10 cellular contexts compared by ENCODE assay signal in genomic region chr1:207883660-207884245, GRCh38. TPM values are rescaled to one million over a fixed set of nuclear protein-coding genes. Genes with fewer than 3 reads are reported as not detected.
DNase-seq lines count a peak whose midpoint lies in the region; ATAC-seq, FAIRE-seq and TF ChIP-seq lines count a peak whose summit lies in the region.
"Had no signal": no experiment of that assay in that cellular context is flagged by ENCODE, and none has a peak within 500 bp of the region (broad histone marks: within the 10 kb centered on the region; RNA-seq: fewer than 3 reads in every experiment).

No MANE protein-coding gene starts in this region.

- CTCF ChIA-PET in HepG2 (lab: Yijun Ruan, JAX; ENCODE audit: low intra/inter-chr PET ratio, low total read pairs): interaction anchor here (3.0 kb wide), 1 partner anchor 80 kb away, joined by 26 read pairs; no protein-coding TSS in a partner anchor

- H3K9ac ChIP-seq in liver (ENCODE audit: low read depth in 1 of 2, low read length in 2 of 2) (peak overlapping the region; percentile 24 to 44), HepG2 (ENCODE audit: insufficient read depth, low read depth, low read length) (no peak overlapping the region)

- H3K4me3 ChIP-seq in liver (ENCODE audit: low read depth in 1 of 3, low read length in 3 of 3): peak overlapping the region in 1 of 3 donors; percentile 35
- H3K4me3 ChIP-seq in HepG2 (replicated peaks in 1 of 3; ENCODE audit: insufficient read depth in 1 of 3, low read depth in 2 of 3, low read length in 3 of 3): 0 out of 6 replicates have a peak overlapping the region, but pooled peaks of 1 of the 3 experiments have one; percentile 15
- H3K4me3 ChIP-seq in esophagus muscularis mucosa: no peak overlapping the region
- no peak overlapping the region for H3K4me3 ChIP-seq in vagina
- no peak overlapping the region for H3K4me3 ChIP-seq in body of pancreas

- WGBS in liver: 60% methylated on average over 2 of the region's 2 CpGs
- WGBS in HepG2 (ENCODE audit: low lambda C conversion rate): 0% methylated on average over 2 of the region's 2 CpGs
- WGBS in esophagus muscularis mucosa: 84% methylated on average over 2 of the region's 2 CpGs
- 78% methylated on average over 2 of the region's 2 CpGs for WGBS in body of pancreas, 2 donors

- no peak for DNase-seq in HepG2 (ENCODE audit: low spot score)
- DNase-seq in NCI-H345 (lab: John Stamatoyannopoulos, UW): peak; percentile 65
- DNase-seq in esophagus muscularis mucosa (ENCODE audit: extremely low spot score): no peak
- DNase-seq in vagina (ENCODE audit: extremely low spot score in 2 of 2): peak in 1 of 2 donors; percentile 81
- no peak for DNase-seq in body of pancreas
- DNase-seq in superior temporal gyrus (ENCODE audit: extremely low spot score): no peak
- DNase-seq: amniotic stem cell had no signal

- in situ Hi-C loops in HepG2 (cut with HindIII; ENCODE audit: extremely low pct_ligation_motif_present, low pct_unique_long_range_greater_than_20kb): loop anchor here (10.0 kb wide), 1 partner anchor 111 kb away; no protein-coding TSS in a partner anchor

- FAIRE-seq in HepG2 (lab: Jason Lieb, UNC): no peak
- FAIRE-seq: D721Med had no signal

- POLR2A ChIA-PET in HepG2 (lab: Yijun Ruan, JAX): interaction anchor here (2.4 kb wide), 1 partner anchor 57 kb away, joined by 10 read pairs; no protein-coding TSS in a partner anchor

- H2AFZ ChIP-seq in HepG2 (ENCODE audit: low read length): no peak overlapping the region

- no peaks in the 10 kb centered on the region for H4K20me1 ChIP-seq in HepG2 (ENCODE audit: insufficient read depth, low read length)

- no peaks in the 10 kb centered on the region for H3K27me3 ChIP-seq in liver (ENCODE audit: control insufficient read depth in 4 of 4, insufficient read depth in 4 of 4, low read length in 3 of 4)
- H3K27me3 ChIP-seq in HepG2 (ENCODE audit: control insufficient read depth in 1 of 2, insufficient read depth in 2 of 2, low read length in 2 of 2): peaks cover 2 to 39% of the 10 kb centered on the region in 2 experiments
- no peaks in the 10 kb centered on the region for H3K27me3 ChIP-seq in esophagus muscularis mucosa
- H3K27me3 ChIP-seq in vagina: no peaks in the 10 kb centered on the region
- no peaks in the 10 kb centered on the region for H3K27me3 ChIP-seq in body of pancreas

- peak overlapping the region; percentile 39 to 60 for H3K27ac ChIP-seq in liver (ENCODE audit: low read depth in 1 of 2, low read length in 2 of 2)
- no peak overlapping the region for H3K27ac ChIP-seq in HepG2 (ENCODE audit: extremely low read length, insufficient read depth, low read length)
- H3K27ac ChIP-seq in esophagus muscularis mucosa (replicated peaks in 1 of 4): peak overlapping the region; percentile 1 to 73 (median 42)
- peak overlapping the region; percentile 85 for H3K27ac ChIP-seq in vagina
- no peak overlapping the region for H3K27ac ChIP-seq in body of pancreas

- no peak for TF ChIP-seq POLR2A in HepG2 (IDR thresholded peaks at IDR 0.05; ENCODE audit: insufficient read depth in 1 of 2, low read depth in 2 of 2, low read length in 2 of 2)
- TF ChIP-seq POLR2A in esophagus muscularis mucosa (IDR thresholded peaks at IDR 0.05; ENCODE audit: low read depth): no peak
- no peak for TF ChIP-seq POLR2A in vagina (IDR thresholded peaks at IDR 0.05)
- no peak for TF ChIP-seq POLR2A in body of pancreas (IDR thresholded peaks at IDR 0.05)

- TF ChIP-seq RAD21 in liver (IDR thresholded peaks at IDR 0.05) (no peak), HepG2 (CRISPR knock-in tag; IDR thresholded peaks at IDR 0.05) (no peak)

- TF ChIP-seq CTCF in liver (IDR thresholded peaks at IDR 0.05; ENCODE audit: low read depth, low read length, missing input control) (no peak), HepG2 (CRISPR knock-in tag; IDR thresholded peaks at IDR 0.05) (no peak), esophagus muscularis mucosa (IDR thresholded peaks at IDR 0.05) (no peak), vagina (IDR thresholded peaks at IDR 0.05) (no peak), body of pancreas (IDR thresholded peaks at IDR 0.05) (no peak)

- H3K4me2 ChIP-seq in HepG2 (ENCODE audit: low read depth, low read length): no peak overlapping the region

- TF ChIP-seq EP300 in HepG2 (IDR thresholded peaks at IDR 0.05; ENCODE audit: low read depth in 2 of 2, low read length in 2 of 2): no peak
- no peak for TF ChIP-seq EP300 in HepG2 (CRISPR knock-in tag; IDR thresholded peaks at IDR 0.05; ENCODE audit: borderline replicate concordance)
- TF ChIP-seq EP300 in esophagus muscularis mucosa (IDR thresholded peaks at IDR 0.05): no peak

- ATAC-seq in HepG2 (no peak), GM18520 (IDR thresholded peaks at IDR 0.05; ENCODE audit: unreplicated experiment) (no peak), body of pancreas (no peak)

- intact Hi-C loops in HepG2 (cut with micrococcal nuclease; ENCODE audit: unreplicated experiment): no loop called here
- intact Hi-C loops in esophagus muscularis mucosa (cut with DNase I): loop anchor here (2.0 kb wide), 1 partner anchor 79 kb away; no protein-coding TSS in a partner anchor
- intact Hi-C loops in vagina (cut with DNase I): loop anchor here (10.0 kb wide), 1 partner anchor 351 kb away; no protein-coding TSS in a partner anchor
- intact Hi-C loops in body of pancreas (cut with DNase I): no loop called here

- H3K4me1 ChIP-seq in liver (ENCODE audit: control insufficient read depth in 4 of 4, insufficient read depth in 4 of 4, low read length in 3 of 4) (peaks cover 0 to 25% (median 8%) of the 10 kb centered on the region in 4 donors), HepG2 (ENCODE audit: insufficient read depth, low read length) (peaks cover 13% of the 10 kb centered on the region; the same call in 1 of the 2 replicates), esophagus muscularis mucosa (peaks cover 48 to 61% (median 52%) of the 10 kb centered on the region in 4 donors), vagina (peaks cover 41% of the 10 kb centered on the region), body of pancreas (peaks cover 12% of the 10 kb centered on the region)

- H3K36me3 ChIP-seq in liver (ENCODE audit: control insufficient read depth in 4 of 4, insufficient read depth in 3 of 4, low read depth in 1 of 4, low read length in 3 of 4): no peaks in the 10 kb centered on the region
- H3K36me3 ChIP-seq in HepG2 (replicated peaks in 1 of 2; ENCODE audit: control insufficient read depth in 1 of 2, insufficient read depth in 2 of 2, low read length in 2 of 2): no peaks in the 10 kb centered on the region
- peaks cover 0 to 30% (median 6%) of the 10 kb centered on the region in 4 donors for H3K36me3 ChIP-seq in esophagus muscularis mucosa
- H3K36me3 ChIP-seq in vagina: no peaks in the 10 kb centered on the region
- no peaks in the 10 kb centered on the region for H3K36me3 ChIP-seq in body of pancreas (replicated peaks in 1 of 2; ENCODE audit: insufficient read depth in 1 of 2, low read depth in 2 of 2)

- H3K9me3 ChIP-seq in liver (ENCODE audit: control insufficient read depth in 4 of 4, low read length in 3 of 4) (no peaks in the 10 kb centered on the region), HepG2 (ENCODE audit: low read length) (no peaks in the 10 kb centered on the region), esophagus muscularis mucosa (no peaks in the 10 kb centered on the region), vagina (no peaks in the 10 kb centered on the region), body of pancreas (no peaks in the 10 kb centered on the region)

- no peaks in the 10 kb centered on the region for H3K79me2 ChIP-seq in HepG2 (ENCODE audit: insufficient read depth, low read length)

- no TSS peak for BruUV-seq in HepG2 (replicated peaks; lab: Mats Ljungman, UMichigan)

TF ChIP-seq in liver, 16 proteins besides CTCF, POLR2A, EP300 and RAD21 (continues in another document):
- TF ChIP-seq RXRA (IDR thresholded peaks at IDR 0.05) (no peak), ATF3 (IDR thresholded peaks at IDR 0.05) (no peak)

TF ChIP-seq in HepG2, 621 proteins besides CTCF, POLR2A, EP300 and RAD21 (continues in another document):
- TF ChIP-seq ZNF350 (CRISPR knock-in tag; IDR thresholded peaks at IDR 0.05; ENCODE audit: borderline replicate concordance, low read depth) (no peak), KMT2A (CRISPR knock-in tag; IDR thresholded peaks at IDR 0.05) (no peak), ZNF251 (CRISPR knock-in tag; IDR thresholded peaks at IDR 0.05) (no peak), ZNF136 (CRISPR knock-in tag; IDR thresholded peaks at IDR 0.05; ENCODE audit: low read depth) (no peak), HNRNPL (IDR thresholded peaks at IDR 0.05; ENCODE audit: low read depth, low read length) (no peak)

RNA-seq across cellular contexts. Expression of gene CD34, which starts 27.2 kb away (rescaled TPM):
- total RNA-seq in liver (1 to 10 TPM; 1.5 TPM), HepG2 (2016; rRNA removed; fragmentation: Illumina TruSeq; extraction: Trizol) (not detected in 2 replicates), esophagus muscularis mucosa (100 to 1,000 TPM in 2 of 4 donors, 10 to 100 TPM in 2; 70.2 to 136 (median 93.3) TPM), vagina (57.5 TPM), body of pancreas (10 to 100 TPM; 11.5 to 14.8 TPM)
- polyA plus RNA-seq in liver (1 to 10 TPM; 2.0 to 4.0 TPM), HepG2 (2011; rRNA removed) (not detected in 2 replicates)
- not detected in 2 replicates for total RNA-seq in HepG2 (2016; cell fraction: cytosol; rRNA removed; fragmentation: Illumina TruSeq; extraction: Trizol; ENCODE audit: low read depth)
- not detected in 2 replicates for total RNA-seq in HepG2 (2016; cell fraction: insoluble cytoplasmic fraction; rRNA removed; fragmentation: Illumina TruSeq; extraction: Trizol)
- not detected in 2 replicates for total RNA-seq in HepG2 (2016; cell fraction: membrane; rRNA removed; fragmentation: Illumina TruSeq; extraction: Trizol)
- total RNA-seq in HepG2 (2016; cell fraction: nucleus; rRNA removed; fragmentation: Illumina TruSeq; extraction: Trizol): not detected in 2 replicates
- not detected in 2 replicates for polyA plus RNA-seq in HepG2 (2011; cell fraction: cytosol; rRNA removed)
- polyA plus RNA-seq in HepG2 (2011; cell fraction: nucleus; rRNA removed): not detected in 2 replicates
- polyA plus RNA-seq in HepG2 (2012): not detected in 2 replicates
- not detected in 2 replicates for polyA plus RNA-seq in HepG2 (2016; cell fraction: cytosol; fragmentation: Illumina TruSeq; extraction: Trizol; ENCODE audit: low read depth)
- not detected in 2 replicates for polyA plus RNA-seq in HepG2 (2016; cell fraction: insoluble cytoplasmic fraction; fragmentation: Illumina TruSeq; extraction: Trizol; ENCODE audit: low read depth)
- polyA plus RNA-seq in HepG2 (2016; cell fraction: membrane; fragmentation: Illumina TruSeq; extraction: Trizol; ENCODE audit: low read depth): not detected in 2 replicates
- polyA plus RNA-seq in HepG2 (2016; cell fraction: nucleus; fragmentation: Illumina TruSeq; extraction: Trizol; ENCODE audit: insufficient read depth, low read depth): not detected in 2 replicates
- polyA minus RNA-seq in HepG2 (2011; rRNA and poly(A)+ RNA removed; ENCODE audit: low replicate concordance): not detected in 2 replicates
- not detected in 2 replicates for polyA minus RNA-seq in HepG2 (2011; cell fraction: cytosol; rRNA and poly(A)+ RNA removed)
- not detected in 2 replicates for polyA minus RNA-seq in HepG2 (2011; cell fraction: nucleus; rRNA and poly(A)+ RNA removed)

Comparison
In these comparisons a context has a peak if more than half of its experiments do, and no peak if none do; other contexts are left out.
1. H3K27ac ChIP-seq: peak in liver (2 of 2), esophagus muscularis mucosa (4 of 4) and vagina (single experiment); none in HepG2 (single experiment) and body of pancreas (0 of 4).
2. RNA of gene CD34, which starts 27.2 kb away (total RNA-seq): 70.2 to 136 TPM in esophagus muscularis mucosa, 57.5 TPM in vagina (single experiment) and 11.5 to 14.8 TPM in body of pancreas; 1.5 TPM in liver and not detected in HepG2; every median in the first group is over 4 times any median in the second.
3. intact Hi-C loops: an anchor here in esophagus muscularis mucosa (2.0 kb wide) and vagina (10.0 kb wide); none called in HepG2 and body of pancreas.